ENCODE assay signal across 1 cellular context in genomic region chr13:44726214-44726613, GRCh38.
TF ChIP-seq lines count a peak whose summit lies in the region.

No MANE protein-coding gene starts in this region.

TF ChIP-seq in GM23338, 12 proteins besides CTCF, POLR2A, EP300 and RAD21 (continued from another document):
- TF ChIP-seq ZNF462 (CRISPR knock-in tag; IDR thresholded peaks at IDR 0.05) (no peak), JUNB (IDR thresholded peaks at IDR 0.05; ENCODE audit: unreplicated experiment) (no peak), ZNF331 (CRISPR knock-in tag; IDR thresholded peaks at IDR 0.05; ENCODE audit: low read depth) (no peak), EZH2phosphoT487 (IDR thresholded peaks at IDR 0.05; ENCODE audit: unreplicated experiment) (no peak), NANOG (IDR thresholded peaks at IDR 0.05; ENCODE audit: borderline replicate concordance) (no peak), ETS1 (IDR thresholded peaks at IDR 0.05) (no peak)
TF ChIP-seq in GM23338: peak in this region for 0.
